8 cellular contexts compared by ENCODE assay signal in the genomic region with DNA sequence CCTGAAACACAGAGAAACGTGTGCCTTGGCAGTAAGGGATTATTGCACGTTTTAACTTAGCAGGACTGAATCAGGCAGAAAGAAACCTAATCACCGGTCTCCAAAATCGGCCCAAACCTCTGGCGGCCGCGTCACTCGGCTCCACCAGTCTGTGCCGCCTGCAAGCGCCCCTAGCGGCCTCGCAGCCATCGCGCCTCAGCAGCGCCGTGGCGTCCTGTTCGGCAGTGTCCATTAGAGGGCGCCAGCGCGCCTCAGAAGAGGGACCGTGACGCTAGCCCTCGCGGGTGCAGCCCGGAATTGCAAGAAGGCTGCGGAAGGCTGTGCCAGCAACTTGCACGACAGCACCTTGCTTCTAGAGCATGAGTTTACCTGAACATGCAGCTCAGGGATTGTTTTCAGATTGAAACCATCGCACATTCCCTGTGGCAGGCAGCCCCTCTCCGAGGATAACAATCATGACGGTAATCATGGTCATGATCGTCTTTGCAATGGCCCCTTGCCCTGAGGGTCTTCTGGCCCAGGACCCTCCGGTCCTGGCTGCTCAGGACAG.
DNase-seq lines count a peak whose midpoint lies in the region; ATAC-seq lines count a peak whose summit lies in the region.

No MANE protein-coding gene starts in this region.

- peak overlapping the region; percentile 90 for H3K27ac Mint-ChIP-seq in activated T-cell treated with anti-CD3 and anti-CD28 coated beads, Interleukin-2, amount 50 U/mL, for 24 hours

- H3K4me1 ChIP-seq in esophagus (ENCODE audit: control insufficient read depth in 2 of 2, insufficient read depth in 2 of 2, low read length in 1 of 2), result peaks cover 2 to 4% of the 10 kb centered on the region in 2 donors
- peaks cover 8 to 9% of the 10 kb centered on the region in 2 donors for H3K4me1 ChIP-seq in mucosa of rectum (ENCODE audit: control insufficient read depth in 2 of 2, insufficient read depth in 2 of 2, low read length in 2 of 2)

- peak overlapping the region; percentile 43 for H3K4me3 ChIP-seq in Jurkat, Clone E6-1 (ENCODE audit: low read length)
- H3K4me3 ChIP-seq in esophagus (ENCODE audit: low read depth in 1 of 2, low read length in 2 of 2) (peak overlapping the region; percentile 48 to 51), mucosa of rectum (ENCODE audit: low read length in 2 of 2) (peak overlapping the region; percentile 73 to 85)

- peak; percentile 99 for ATAC-seq in GM21723 (IDR thresholded peaks at IDR 0.05; ENCODE audit: unreplicated experiment)

- peak overlapping the region; percentile 63 to 75 for H3K9ac ChIP-seq in mucosa of rectum (ENCODE audit: low read depth in 1 of 2, low read length in 2 of 2)

- peaks cover 31% of the 10 kb centered on the region for H3K4me1 Mint-ChIP-seq in activated T-cell treated with anti-CD3 and anti-CD28 coated beads, Interleukin-2, amount 50 U/mL, for 24 hours (ENCODE audit: low read depth)

- peak overlapping the region; percentile 80 for H3K4me3 Mint-ChIP-seq in activated T-cell treated with anti-CD3 and anti-CD28 coated beads, Interleukin-2, amount 50 U/mL, for 24 hours

- DNase-seq in DMS53 (lab: John Stamatoyannopoulos, UW) (peak; percentile 96), OCI-M2 (lab: John Stamatoyannopoulos, UW; ENCODE audit: unreplicated experiment) (peak; percentile 41)
- peak; percentile 94 for DNase-seq in Jurkat, Clone E6-1 (ENCODE audit: low read depth, low spot score)
- DNase-seq in activated T-cell treated with anti-CD3 and anti-CD28 coated beads, Interleukin-2, amount 50 U/mL, for 24 hours, result peak; percentile 100
- DNase-seq in stimulated activated CD8-positive, alpha-beta memory T cell treated with anti-CD3 and anti-CD28 coated beads, Interleukin-4, amount 100 ng/mL, for 24 hours (ENCODE audit: low read depth), result peak; percentile 92

- no peaks in the 10 kb centered on the region for H3K9me3 ChIP-seq in esophagus (ENCODE audit: control insufficient read depth in 2 of 2, insufficient read depth in 1 of 2, low read depth in 1 of 2, low read length in 1 of 2)
- H3K9me3 ChIP-seq in mucosa of rectum (ENCODE audit: control insufficient read depth in 2 of 2, low read length in 2 of 2), result no peaks in the 10 kb centered on the region

- H3K27me3 ChIP-seq in esophagus (ENCODE audit: control insufficient read depth in 1 of 2, insufficient read depth in 2 of 2, low read length in 2 of 2) (no peaks in the 10 kb centered on the region), mucosa of rectum (ENCODE audit: control insufficient read depth in 2 of 2, insufficient read depth in 2 of 2, low read length in 2 of 2) (no peaks in the 10 kb centered on the region)

- H3K9me3 Mint-ChIP-seq in activated T-cell treated with anti-CD3 and anti-CD28 coated beads, Interleukin-2, amount 50 U/mL, for 24 hours, result peaks cover under 1% of the 10 kb centered on the region

- H3K27ac ChIP-seq in esophagus (ENCODE audit: low read depth in 2 of 2, low read length in 1 of 2), result peak overlapping the region; percentile 77 to 81
- H3K27ac ChIP-seq in mucosa of rectum (ENCODE audit: low read depth in 2 of 2, low read length in 2 of 2), result peak overlapping the region; percentile 25 to 57

- WGBS in esophagus, 2 donors, result 4 to 5% methylated on average over 31 to 33 of the region's 33 CpGs

- no peaks in the 10 kb centered on the region for H3K27me3 Mint-ChIP-seq in activated T-cell treated with anti-CD3 and anti-CD28 coated beads, Interleukin-2, amount 50 U/mL, for 24 hours

- H3K36me3 Mint-ChIP-seq in activated T-cell treated with anti-CD3 and anti-CD28 coated beads, Interleukin-2, amount 50 U/mL, for 24 hours (ENCODE audit: low read depth), result no peaks in the 10 kb centered on the region

- no peaks in the 10 kb centered on the region for H3K36me3 ChIP-seq in esophagus (ENCODE audit: control insufficient read depth in 2 of 2, insufficient read depth in 2 of 2, low read length in 1 of 2)
- no peaks in the 10 kb centered on the region for H3K36me3 ChIP-seq in mucosa of rectum (ENCODE audit: control insufficient read depth in 2 of 2, insufficient read depth in 2 of 2, low read length in 2 of 2)

Comparison
In these comparisons a context has a peak if more than half of its experiments do, and no peak if none do; other contexts are left out.
1. Peak in every context shown above with its lines: DNase-seq, ATAC-seq, H3K4me3 ChIP-seq and H3K27ac ChIP-seq.
2. DNase-seq: peak in every context shown above with its lines; median percentile 100 in activated T-cell treated with anti-CD3 and anti-CD28 coated beads, Interleukin-2, amount 50 U/mL, for 24 hours; 96 in DMS53; 94 in Jurkat, Clone E6-1; 92 in stimulated activated CD8-positive, alpha-beta memory T cell treated with anti-CD3 and anti-CD28 coated beads, Interleukin-4, amount 100 ng/mL, for 24 hours; 41 in OCI-M2.